In the genomic region with DNA sequence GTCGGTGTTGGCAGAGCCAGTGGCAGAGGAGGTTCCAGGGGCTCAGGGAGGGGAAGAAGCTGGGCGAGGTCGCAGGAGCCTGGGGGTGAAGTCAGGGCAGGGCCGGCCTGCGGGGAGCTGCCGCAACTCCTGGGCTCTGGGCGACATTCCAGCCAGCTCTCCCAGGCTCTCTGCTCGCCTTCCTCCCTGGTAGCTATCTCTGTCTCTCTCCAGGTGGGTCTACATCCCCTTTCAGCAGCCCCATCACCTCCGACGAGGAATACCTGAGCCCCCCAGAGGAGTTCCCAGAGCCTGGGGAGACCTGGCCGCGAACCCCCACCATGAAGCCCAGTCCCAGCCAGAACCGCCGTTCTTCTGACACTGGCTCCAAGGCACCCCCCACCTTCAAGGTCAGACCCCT, we compare ENCODE assay signal across 2 cellular contexts.
TF ChIP-seq lines count a peak whose summit lies in the region.

No MANE protein-coding gene starts in this region.

TF ChIP-seq in SK-N-SH, 30 proteins besides CTCF, POLR2A, EP300 and RAD21:
- TF ChIP-seq RFX5 (IDR thresholded peaks at IDR 0.05; ENCODE audit: low read length) (no peak), USF1 (IDR thresholded peaks at IDR 0.05; ENCODE audit: borderline replicate concordance, low read depth) (no peak), IRF3 (IDR thresholded peaks at IDR 0.05; ENCODE audit: low read depth, low read length) (no peak), SIN3A (IDR thresholded peaks at IDR 0.05; ENCODE audit: borderline replicate concordance, low read depth, low read length) (no peak), NFIC (IDR thresholded peaks at IDR 0.05; ENCODE audit: borderline replicate concordance) (no peak), NRF1 (IDR thresholded peaks at IDR 0.05; ENCODE audit: low read depth, low read length) (no peak), TCF12 (IDR thresholded peaks at IDR 0.05) (no peak), RXRA (IDR thresholded peaks at IDR 0.05; ENCODE audit: borderline replicate concordance, low read depth) (no peak), YY1 (IDR thresholded peaks at IDR 0.05; ENCODE audit: low read depth) (no peak), GABPA (IDR thresholded peaks at IDR 0.05; ENCODE audit: low read depth) (no peak), MXI1 (IDR thresholded peaks at IDR 0.05; ENCODE audit: low read depth, low read length) (no peak), ELF1 (IDR thresholded peaks at IDR 0.05) (no peak), CHD2 (IDR thresholded peaks at IDR 0.05; ENCODE audit: low read length, partially characterized antibody) (no peak), POLR2AphosphoS5 (IDR thresholded peaks at IDR 0.05; ENCODE audit: low read depth, low read length) (no peak), GATA2 (CRISPR knock-in tag; IDR thresholded peaks at IDR 0.05) (no peak), JUND (IDR thresholded peaks at IDR 0.05) (no peak), PBX3 (IDR thresholded peaks at IDR 0.05) (no peak)
- TF ChIP-seq, protein P1, sequence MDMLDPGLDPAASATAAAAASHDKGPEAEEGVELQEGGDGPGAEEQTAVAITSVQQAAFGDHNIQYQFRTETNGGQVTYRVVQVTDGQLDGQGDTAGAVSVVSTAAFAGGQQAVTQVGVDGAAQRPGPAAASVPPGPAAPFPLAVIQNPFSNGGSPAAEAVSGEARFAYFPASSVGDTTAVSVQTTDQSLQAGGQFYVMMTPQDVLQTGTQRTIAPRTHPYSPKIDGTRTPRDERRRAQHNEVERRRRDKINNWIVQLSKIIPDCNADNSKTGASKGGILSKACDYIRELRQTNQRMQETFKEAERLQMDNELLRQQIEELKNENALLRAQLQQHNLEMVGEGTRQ (IDR thresholded peaks at IDR 0.05; ENCODE audit: borderline replicate concordance, low read depth, low read length) = no peak
- TF ChIP-seq, protein P2, sequence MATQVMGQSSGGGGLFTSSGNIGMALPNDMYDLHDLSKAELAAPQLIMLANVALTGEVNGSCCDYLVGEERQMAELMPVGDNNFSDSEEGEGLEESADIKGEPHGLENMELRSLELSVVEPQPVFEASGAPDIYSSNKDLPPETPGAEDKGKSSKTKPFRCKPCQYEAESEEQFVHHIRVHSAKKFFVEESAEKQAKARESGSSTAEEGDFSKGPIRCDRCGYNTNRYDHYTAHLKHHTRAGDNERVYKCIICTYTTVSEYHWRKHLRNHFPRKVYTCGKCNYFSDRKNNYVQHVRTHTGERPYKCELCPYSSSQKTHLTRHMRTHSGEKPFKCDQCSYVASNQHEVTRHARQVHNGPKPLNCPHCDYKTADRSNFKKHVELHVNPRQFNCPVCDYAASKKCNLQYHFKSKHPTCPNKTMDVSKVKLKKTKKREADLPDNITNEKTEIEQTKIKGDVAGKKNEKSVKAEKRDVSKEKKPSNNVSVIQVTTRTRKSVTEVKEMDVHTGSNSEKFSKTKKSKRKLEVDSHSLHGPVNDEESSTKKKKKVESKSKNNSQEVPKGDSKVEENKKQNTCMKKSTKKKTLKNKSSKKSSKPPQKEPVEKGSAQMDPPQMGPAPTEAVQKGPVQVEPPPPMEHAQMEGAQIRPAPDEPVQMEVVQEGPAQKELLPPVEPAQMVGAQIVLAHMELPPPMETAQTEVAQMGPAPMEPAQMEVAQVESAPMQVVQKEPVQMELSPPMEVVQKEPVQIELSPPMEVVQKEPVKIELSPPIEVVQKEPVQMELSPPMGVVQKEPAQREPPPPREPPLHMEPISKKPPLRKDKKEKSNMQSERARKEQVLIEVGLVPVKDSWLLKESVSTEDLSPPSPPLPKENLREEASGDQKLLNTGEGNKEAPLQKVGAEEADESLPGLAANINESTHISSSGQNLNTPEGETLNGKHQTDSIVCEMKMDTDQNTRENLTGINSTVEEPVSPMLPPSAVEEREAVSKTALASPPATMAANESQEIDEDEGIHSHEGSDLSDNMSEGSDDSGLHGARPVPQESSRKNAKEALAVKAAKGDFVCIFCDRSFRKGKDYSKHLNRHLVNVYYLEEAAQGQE (IDR thresholded peaks at IDR 0.05; ENCODE audit: low read depth, low read length) = no peak
TF ChIP-seq in SK-N-SH: peak in this region for 0.

TF ChIP-seq in SK-N-SH treated with all-trans-retinoic acid at 6 μM for 48 hours, 23 proteins besides CTCF, POLR2A, EP300 and RAD21:
- no peak for TF ChIP-seq RARB (CRISPR knock-in tag; IDR thresholded peaks at IDR 0.05)
- TF ChIP-seq TCF4 (CRISPR knock-in tag; IDR thresholded peaks at IDR 0.05; ENCODE audit: borderline replicate concordance) = no peak
